ENCODE assay signal across 27 cellular contexts in genomic region chr11:110110854-110111253, GRCh38.
"Had no signal": no experiment of that assay in that cellular context is flagged by ENCODE, and none has a peak within 500 bp of the region (broad histone marks: within the 10 kb centered on the region; RNA-seq: fewer than 3 reads in every experiment).

No MANE protein-coding gene starts in this region.

- FAIRE-seq: kidney, small intestine had no signal

- H3K9ac ChIP-seq: parathyroid adenoma had no signal

- ATAC-seq: esophagus mucosa; foreskin keratinocyte; gastroesophageal sphincter; heart left ventricle; left lobe of liver; natural killer cell; right lobe of liver; stimulated activated naive CD8-positive, alpha-beta T cell treated with anti-CD3 and anti-CD28 coated beads, Interleukin-15, amount 100 ng/mL, for 72 hours had no signal

- H3K36me3 Mint-ChIP-seq: memory B cell, natural killer cell had no signal

- H3K4me1 ChIP-seq: foreskin keratinocyte, parathyroid adenoma, right lobe of liver, suprapubic skin, vagina had no signal

- H3K36me3 ChIP-seq: right lobe of liver had no signal

- H3K27ac Mint-ChIP-seq: dendritic cell treated with granulocyte-macrophage colony-stimulating factor and Interleukin-4, amounts not matched to agents 40 ng/mL and 50 ng/mL, for 4 days; endodermal cell; memory B cell; natural killer cell; progenitor cell of endocrine pancreas; stimulated activated naive CD8-positive, alpha-beta T cell treated with anti-CD3 and anti-CD28 coated beads, Interleukin-15, amount 100 ng/mL, for 72 hours had no signal

- H3K4me3 Mint-ChIP-seq: dendritic cell treated with granulocyte-macrophage colony-stimulating factor and Interleukin-4, amounts not matched to agents 40 ng/mL and 50 ng/mL, for 4 days; endodermal cell; memory B cell; natural killer cell; stimulated activated naive CD8-positive, alpha-beta T cell treated with anti-CD3 and anti-CD28 coated beads, Interleukin-15, amount 100 ng/mL, for 72 hours had no signal

- H3K4me2 ChIP-seq: hepatocyte had no signal

- H3K27me3 Mint-ChIP-seq: dendritic cell treated with granulocyte-macrophage colony-stimulating factor and Interleukin-4, amounts not matched to agents 40 ng/mL and 50 ng/mL, for 4 days; progenitor cell of endocrine pancreas had no signal

- H3K4me1 Mint-ChIP-seq: natural killer cell; stimulated activated naive CD8-positive, alpha-beta T cell treated with anti-CD3 and anti-CD28 coated beads, Interleukin-15, amount 100 ng/mL, for 72 hours had no signal

- H2AFZ ChIP-seq: hepatocyte, parathyroid adenoma had no signal

- H3K4me3 ChIP-seq: gastroesophageal sphincter, heart left ventricle, hepatocyte, lung, right lobe of liver, suprapubic skin, transverse colon, vagina had no signal

- DNase-seq: effector CD8-positive, alpha-beta T cell; endodermal cell; foreskin keratinocyte; heart left ventricle; kidney; natural killer cell; right lobe of liver; small intestine; stimulated activated CD4-positive, alpha-beta T cell treated with anti-CD3 and anti-CD28 coated beads, Interleukin-15, amount 100 ng/mL, for 24 hours; stimulated activated CD4-positive, alpha-beta T cell treated with anti-CD3 and anti-CD28 coated beads, Interleukin-2, amount 100 ng/mL, for 48 hours; stimulated activated CD8-positive, alpha-beta memory T cell treated with anti-CD3 and anti-CD28 coated beads, Interleukin-4, amount 100 ng/mL, for 48 hours; stimulated activated naive CD4-positive, alpha-beta T cell; stimulated activated naive CD8-positive, alpha-beta T cell treated with anti-CD3 and anti-CD28 coated beads, Interleukin-15, amount 100 ng/mL, for 72 hours; transverse colon had no signal

- H3K27me3 ChIP-seq: foreskin keratinocyte, gastroesophageal sphincter, heart left ventricle, hepatocyte, neutrophil, right lobe of liver, suprapubic skin, transverse colon, vagina had no signal

- H3K9me3 Mint-ChIP-seq: dendritic cell treated with granulocyte-macrophage colony-stimulating factor and Interleukin-4, amounts not matched to agents 40 ng/mL and 50 ng/mL, for 4 days had no signal

- H3K27ac ChIP-seq: epithelial cell of prostate, foreskin keratinocyte, gastroesophageal sphincter, heart left ventricle, hepatocyte, neutrophil, parathyroid adenoma, right lobe of liver, suprapubic skin, transverse colon, vagina had no signal

- H3K9me3 ChIP-seq: neutrophil, right lobe of liver, suprapubic skin, transverse colon, vagina had no signal
